ENCODE assay signal across 9 cellular contexts in genomic region chr7:92904292-92905131, GRCh38.
A peak's percentile ranks its signal among the peaks of the same experiment; 100 is the strongest.
DNase-seq lines count a peak whose midpoint lies in the region; ATAC-seq and TF ChIP-seq lines count a peak whose summit lies in the region.
"Had no signal": no experiment of that assay in that cellular context is flagged by ENCODE, and none has a peak within 500 bp of the region (broad histone marks: within the 10 kb centered on the region; RNA-seq: fewer than 3 reads in every experiment).

No MANE protein-coding gene starts in this region.

- H3K4me1 Mint-ChIP-seq in naive B cell: no peaks in the 10 kb centered on the region

- H4K20me1 ChIP-seq in OCI-LY7 (ENCODE audit: insufficient read depth, low read length): no peaks in the 10 kb centered on the region

- POLR2A ChIA-PET in OCI-LY7 (lab: Charles Lee): interaction anchor here (0.6 to 1.1 kb wide), 4 partner anchors 11 to 1173 kb away, joined by 3 to 4 read pairs (median 3); no protein-coding TSS in a partner anchor

- peak overlapping the region; percentile 88 to 91 for H3K27ac Mint-ChIP-seq in activated naive CD4-positive, alpha-beta T cell treated with anti-CD3 and anti-CD28 coated beads, Interleukin-2, amount 50 U/mL, for 72 hours
- no peak overlapping the region for H3K27ac Mint-ChIP-seq in naive B cell

- H3K9me3 Mint-ChIP-seq in activated naive CD4-positive, alpha-beta T cell treated with anti-CD3 and anti-CD28 coated beads, Interleukin-2, amount 50 U/mL, for 72 hours: peaks cover 4 to 40% of the 10 kb centered on the region in 2 donors
- peaks cover 0 to 2% (median 0%) of the 10 kb centered on the region in 7 donors for H3K9me3 Mint-ChIP-seq in naive B cell

- no peaks in the 10 kb centered on the region for H3K27me3 Mint-ChIP-seq in naive B cell

- H3K4me3 Mint-ChIP-seq in naive B cell: no peak overlapping the region

- H2AFZ ChIP-seq in OCI-LY7 (ENCODE audit: low read length): no peak overlapping the region

- no peaks in the 10 kb centered on the region for H3K4me1 ChIP-seq in OCI-LY7 (ENCODE audit: insufficient read depth, low read length, poor library complexity, severe bottlenecking)

- no peak for TF ChIP-seq CTCF in OCI-LY7 (conservative IDR thresholded peaks at IDR 0.05; ENCODE audit: low read length)

- no TSS peak for BruUV-seq in OCI-LY7 (replicated peaks; lab: Mats Ljungman, UMichigan)

- H3K9me2 ChIP-seq in OCI-LY7 (ENCODE audit: insufficient read depth, low read length): no peaks in the 10 kb centered on the region

- peaks cover 4 to 38% of the 10 kb centered on the region in 2 donors for H3K36me3 Mint-ChIP-seq in activated naive CD4-positive, alpha-beta T cell treated with anti-CD3 and anti-CD28 coated beads, Interleukin-2, amount 50 U/mL, for 72 hours
- no peaks in the 10 kb centered on the region for H3K36me3 Mint-ChIP-seq in naive B cell

- no peaks in the 10 kb centered on the region for H3K79me2 ChIP-seq in OCI-LY7 (ENCODE audit: insufficient read depth, low read depth, low read length)

- CTCF ChIA-PET in OCI-LY7 (lab: Charles Lee; ENCODE audit: unreplicated experiment): no interaction called here

- H3K27ac ChIP-seq in OCI-LY7 (ENCODE audit: low read depth, low read length, poor library complexity, severe bottlenecking): no peak overlapping the region
- H3K27ac ChIP-seq: 22Rv1 had no signal

- peak; percentile 29 for DNase-seq in DMS53 (lab: John Stamatoyannopoulos, UW)
- DNase-seq in DMS53 treated with DMSO at 0.1 percent for 48 hours (lab: John Stamatoyannopoulos, UW; ENCODE audit: unreplicated experiment): no peak
- peak; percentile 79 to 90 for DNase-seq in activated naive CD4-positive, alpha-beta T cell treated with anti-CD3 and anti-CD28 coated beads, Interleukin-2, amount 50 U/mL, for 72 hours (ENCODE audit: low spot score in 2 of 2)
- DNase-seq in naive B cell: no peak
- no peak for DNase-seq in OCI-LY7 (ENCODE audit: low spot score)
- no peak for DNase-seq in nucleus accumbens (lab: John Stamatoyannopoulos, UW)

- no peak overlapping the region for H3K4me2 ChIP-seq in OCI-LY7 (ENCODE audit: low read length)

- no peaks in the 10 kb centered on the region for H3K9me3 ChIP-seq in OCI-LY7 (ENCODE audit: low read length)

- H3K36me3 ChIP-seq in OCI-LY7 (ENCODE audit: insufficient read depth, low read length): no peaks in the 10 kb centered on the region

- peak; percentile 99 for ATAC-seq in HG03095 (IDR thresholded peaks at IDR 0.05; ENCODE audit: unreplicated experiment)
- ATAC-seq in SK-N-SH treated with all-trans-retinoic acid at 6 μM for 48 hours: peak; percentile 100
- peak; percentile 98 to 99 for ATAC-seq in activated naive CD4-positive, alpha-beta T cell treated with anti-CD3 and anti-CD28 coated beads, Interleukin-2, amount 50 U/mL, for 72 hours
- ATAC-seq in naive B cell (ENCODE audit: low read depth in 2 of 2): peak; percentile 54 to 55

- intact Hi-C loops in OCI-LY7 (cut with micrococcal nuclease; ENCODE audit: unreplicated experiment): no loop called here

- no peak overlapping the region for H3K4me3 ChIP-seq in OCI-LY7 (ENCODE audit: low read depth, low read length, poor library complexity, severe bottlenecking)

TF ChIP-seq in SK-N-SH treated with all-trans-retinoic acid at 6 μM for 48 hours, 23 proteins besides CTCF, POLR2A, EP300 and RAD21:
- no peak for TF ChIP-seq OSR1 (CRISPR knock-in tag; IDR thresholded peaks at IDR 0.05)
- peak; percentile 76 for TF ChIP-seq ISL1 (CRISPR knock-in tag; IDR thresholded peaks at IDR 0.05)
- TF ChIP-seq CSDC2 (CRISPR knock-in tag; IDR thresholded peaks at IDR 0.05): 0 out of 2 replicates have a peak, but pooled peaks have one; percentile 15
- TF ChIP-seq PATZ1 (CRISPR knock-in tag; IDR thresholded peaks at IDR 0.05; ENCODE audit: borderline replicate concordance): peak; percentile 58; the same call in 1 of the 2 replicates

Comparison
In these comparisons a context has a peak if more than half of its experiments do, and no peak if none do; other contexts are left out.
1. DNase-seq: peak in DMS53 (single experiment) and activated naive CD4-positive, alpha-beta T cell treated with anti-CD3 and anti-CD28 coated beads, Interleukin-2, amount 50 U/mL, for 72 hours (2 of 2); none in DMS53 treated with DMSO at 0.1 percent for 48 hours (single experiment), naive B cell (single experiment), OCI-LY7 (single experiment) and nucleus accumbens (0 of 56).
2. H3K27ac Mint-ChIP-seq: peak in activated naive CD4-positive, alpha-beta T cell treated with anti-CD3 and anti-CD28 coated beads, Interleukin-2, amount 50 U/mL, for 72 hours (2 of 2); none in naive B cell (0 of 6).
3. Peak in every context shown above with its lines, with median percentiles within 50 percentile points of each other: ATAC-seq.